Comparison of ENCODE assay signal across 9 cellular contexts in genomic region chr19:58556633-58557252, GRCh38. TPM values are rescaled to one million over a fixed set of nuclear protein-coding genes. Genes with fewer than 3 reads are reported as not detected.
DNase-seq lines count a peak whose midpoint lies in the region; ATAC-seq, FAIRE-seq and TF ChIP-seq lines count a peak whose summit lies in the region.
"Had no signal": no experiment of that assay in that cellular context is flagged by ENCODE, and none has a peak within 500 bp of the region (broad histone marks: within the 10 kb centered on the region; RNA-seq: fewer than 3 reads in every experiment).

No MANE protein-coding gene starts in this region.

- peak overlapping the region in 1 of 2 donors; percentile 12 for H3K27ac ChIP-seq in kidney (ENCODE audit: low read depth in 2 of 2, low read length in 2 of 2)
- peak overlapping the region; percentile 99 for H3K27ac ChIP-seq in suprapubic skin

- H3K4me1 ChIP-seq in kidney (ENCODE audit: control insufficient read depth in 1 of 2, insufficient read depth in 1 of 2, low read depth in 1 of 2, low read length in 2 of 2) (peaks cover 23 to 40% of the 10 kb centered on the region in 2 donors), suprapubic skin (peaks cover 66% of the 10 kb centered on the region)

- peak overlapping the region; percentile 81 to 99 for H3K9ac ChIP-seq in kidney (ENCODE audit: low read length in 2 of 2)

- TF ChIP-seq CTCF in kidney (IDR thresholded peaks at IDR 0.05; ENCODE audit: borderline replicate concordance, extremely low read depth, insufficient read depth) (no peak), suprapubic skin (IDR thresholded peaks at IDR 0.05) (no peak)

- TF ChIP-seq EP300 in suprapubic skin (IDR thresholded peaks at IDR 0.05) = no peak

- WGBS in suprapubic skin = 54% methylated on average over 10 of the region's 11 CpGs

- peak overlapping the region; percentile 97 for H3K27ac Mint-ChIP-seq in activated CD4-positive, alpha-beta T cell treated with anti-CD3 and anti-CD28 coated beads, Interleukin-2, amount 10 ng/mL, durations not matched to agents 24 days and 14 days
- H3K27ac Mint-ChIP-seq in activated naive CD4-positive, alpha-beta T cell treated with anti-CD3 and anti-CD28 coated beads, Interleukin-2, amount 50 U/mL, for 72 hours = peak overlapping the region; percentile 98 to 99

- ATAC-seq in activated naive CD4-positive, alpha-beta T cell treated with anti-CD3 and anti-CD28 coated beads, Interleukin-2, amount 50 U/mL, for 72 hours = no peak
- no peak for ATAC-seq in GM19397 (IDR thresholded peaks at IDR 0.05; ENCODE audit: unreplicated experiment)

- peaks cover 61% of the 10 kb centered on the region for H3K4me1 Mint-ChIP-seq in activated CD4-positive, alpha-beta T cell treated with anti-CD3 and anti-CD28 coated beads, Interleukin-2, amount 10 ng/mL, durations not matched to agents 24 days and 14 days

- H3K4me3 ChIP-seq in kidney (ENCODE audit: low read length in 2 of 2) (peak overlapping the region; percentile 91 to 93), suprapubic skin (peak overlapping the region; percentile 87)

- intact Hi-C loops in activated CD4-positive, alpha-beta T cell treated with anti-CD3 and anti-CD28 coated beads, Interleukin-2, amount 10 ng/mL, durations not matched to agents 24 days and 14 days (cut with micrococcal nuclease) = no loop called here
- intact Hi-C loops in kidney (cut with DNase I) = no loop called here

- FAIRE-seq in kidney (lab: Jason Lieb, UNC) = no peak

- H3K4me3 Mint-ChIP-seq in activated CD4-positive, alpha-beta T cell treated with anti-CD3 and anti-CD28 coated beads, Interleukin-2, amount 10 ng/mL, durations not matched to agents 24 days and 14 days = peak overlapping the region; percentile 96

- H3K9me3 ChIP-seq in kidney (ENCODE audit: control insufficient read depth in 1 of 2, low read length in 2 of 2) (no peaks in the 10 kb centered on the region), suprapubic skin (no peaks in the 10 kb centered on the region)

- no peaks in the 10 kb centered on the region for H3K27me3 ChIP-seq in suprapubic skin

- no peaks in the 10 kb centered on the region for H3K9me3 Mint-ChIP-seq in activated CD4-positive, alpha-beta T cell treated with anti-CD3 and anti-CD28 coated beads, Interleukin-2, amount 10 ng/mL, durations not matched to agents 24 days and 14 days
- no peaks in the 10 kb centered on the region for H3K9me3 Mint-ChIP-seq in activated naive CD4-positive, alpha-beta T cell treated with anti-CD3 and anti-CD28 coated beads, Interleukin-2, amount 50 U/mL, for 72 hours

- H3K36me3 ChIP-seq in kidney (ENCODE audit: control insufficient read depth in 1 of 2, insufficient read depth in 2 of 2, low read length in 2 of 2) (peaks cover 16 to 22% of the 10 kb centered on the region in 2 donors), suprapubic skin (peaks cover 25% of the 10 kb centered on the region)

- H3K36me3 Mint-ChIP-seq in activated CD4-positive, alpha-beta T cell treated with anti-CD3 and anti-CD28 coated beads, Interleukin-2, amount 10 ng/mL, durations not matched to agents 24 days and 14 days (ENCODE audit: low read depth) = peaks cover 63% of the 10 kb centered on the region
- H3K36me3 Mint-ChIP-seq in activated naive CD4-positive, alpha-beta T cell treated with anti-CD3 and anti-CD28 coated beads, Interleukin-2, amount 50 U/mL, for 72 hours = peaks cover 57 to 61% of the 10 kb centered on the region in 2 donors

- no peak for TF ChIP-seq POLR2A in suprapubic skin (IDR thresholded peaks at IDR 0.05)

- H3K27me3 Mint-ChIP-seq in activated CD4-positive, alpha-beta T cell treated with anti-CD3 and anti-CD28 coated beads, Interleukin-2, amount 10 ng/mL, durations not matched to agents 24 days and 14 days = no peaks in the 10 kb centered on the region

- DNase-seq in activated CD4-positive, alpha-beta T cell treated with anti-CD3 and anti-CD28 coated beads, Interleukin-2, amount 10 ng/mL, durations not matched to agents 24 days and 14 days = peak; percentile 68
- DNase-seq in activated CD4-positive, alpha-beta T cell treated with anti-CD3 and anti-CD28 coated beads, Interleukin-2, amount 50 U/mL, for 1 hour = no peak
- DNase-seq in activated naive CD4-positive, alpha-beta T cell treated with anti-CD3 and anti-CD28 coated beads, Interleukin-2, amount 50 U/mL, for 72 hours (ENCODE audit: low spot score in 2 of 2) = peak in 1 of 2 donors; percentile 54
- peak; percentile 37 for DNase-seq in kidney
- DNase-seq in suprapubic skin (ENCODE audit: low spot score in 2 of 2) = peak in 1 of 2 donors; percentile 62
- no peak for DNase-seq in HuH-7.5 (ENCODE audit: low spot score)
- DNase-seq in NCI-H1048 (lab: John Stamatoyannopoulos, UW) = no peak
- DNase-seq: C1 segment of cervical spinal cord had no signal

RNA-seq across cellular contexts. Expression of gene UBE2M, which starts 1.7 kb away (rescaled TPM):
- total RNA-seq in activated CD4-positive, alpha-beta T cell treated with anti-CD3 and anti-CD28 coated beads, Interleukin-2, amount 10 ng/mL, durations not matched to agents 24 days and 14 days = 161 and 175 TPM in 2 replicates
- total RNA-seq in activated naive CD4-positive, alpha-beta T cell treated with anti-CD3 and anti-CD28 coated beads, Interleukin-2, amount 50 U/mL, for 72 hours = 100 to 1,000 TPM; 121 to 123 TPM
- total RNA-seq in kidney (60.4 TPM), suprapubic skin (10 to 100 TPM; 16.4 to 31.5 (median 21.7) TPM)
- 98.0 TPM for polyA plus RNA-seq in kidney (ENCODE audit: insufficient read depth, low read depth, low replicate concordance)

RNA-seq across cellular contexts. Expression of gene CHMP2A, which starts 1.8 kb away (rescaled TPM):
- total RNA-seq in activated CD4-positive, alpha-beta T cell treated with anti-CD3 and anti-CD28 coated beads, Interleukin-2, amount 10 ng/mL, durations not matched to agents 24 days and 14 days = 108 and 114 TPM in 2 replicates
- 100 to 1,000 TPM; 112 to 114 TPM for total RNA-seq in activated naive CD4-positive, alpha-beta T cell treated with anti-CD3 and anti-CD28 coated beads, Interleukin-2, amount 50 U/mL, for 72 hours
- total RNA-seq in kidney (142 TPM), suprapubic skin (100 to 1,000 TPM in 3 of 4 donors, 10 to 100 TPM in 1; 96.1 to 120 (median 103) TPM)
- polyA plus RNA-seq in kidney (ENCODE audit: insufficient read depth, low read depth, low replicate concordance) = 294 TPM

RNA-seq across cellular contexts. Expression of gene TRIM28, which starts 12.9 kb away (rescaled TPM):
- total RNA-seq in activated CD4-positive, alpha-beta T cell treated with anti-CD3 and anti-CD28 coated beads, Interleukin-2, amount 10 ng/mL, durations not matched to agents 24 days and 14 days = 689 and 698 TPM in 2 replicates
- total RNA-seq in activated naive CD4-positive, alpha-beta T cell treated with anti-CD3 and anti-CD28 coated beads, Interleukin-2, amount 50 U/mL, for 72 hours = 100 to 1,000 TPM; 446 to 497 TPM
- 229 TPM for total RNA-seq in kidney
- polyA plus RNA-seq in kidney (ENCODE audit: insufficient read depth, low read depth, low replicate concordance) = 191 TPM
- 100 to 1,000 TPM; 334 to 395 (median 360) TPM for total RNA-seq in suprapubic skin

RNA-seq across cellular contexts. Expression of gene MZF1, which starts 16.4 kb away (rescaled TPM):
- total RNA-seq in activated CD4-positive, alpha-beta T cell treated with anti-CD3 and anti-CD28 coated beads, Interleukin-2, amount 10 ng/mL, durations not matched to agents 24 days and 14 days = 21.6 and 23.7 TPM in 2 replicates
- total RNA-seq in activated naive CD4-positive, alpha-beta T cell treated with anti-CD3 and anti-CD28 coated beads, Interleukin-2, amount 50 U/mL, for 72 hours = 10 to 100 TPM; 22.1 to 26.8 TPM
- 38.6 TPM for total RNA-seq in kidney
- 12.9 TPM for polyA plus RNA-seq in kidney (ENCODE audit: insufficient read depth, low read depth, low replicate concordance)
- 10 to 100 TPM; 29.0 to 53.2 (median 37.5) TPM for total RNA-seq in suprapubic skin

RNA-seq across cellular contexts. Expression of gene ZBTB45, which starts 37.1 kb away (rescaled TPM):
- 16.8 and 17.5 TPM in 2 replicates for total RNA-seq in activated CD4-positive, alpha-beta T cell treated with anti-CD3 and anti-CD28 coated beads, Interleukin-2, amount 10 ng/mL, durations not matched to agents 24 days and 14 days
- 10 to 100 TPM in 1 of 2 donors, 1 to 10 TPM in 1; 7.9 to 12.2 TPM for total RNA-seq in activated naive CD4-positive, alpha-beta T cell treated with anti-CD3 and anti-CD28 coated beads, Interleukin-2, amount 50 U/mL, for 72 hours
- total RNA-seq in kidney (16.9 TPM), suprapubic skin (10 to 100 TPM in 3 of 4 donors, 1 to 10 TPM in 1; 6.7 to 20.7 (median 15.8) TPM)
- 7.7 TPM for polyA plus RNA-seq in kidney (ENCODE audit: insufficient read depth, low read depth, low replicate concordance)

Comparison
In these comparisons a context has a peak if more than half of its experiments do, and no peak if none do; other contexts are left out.
1. DNase-seq: peak in activated CD4-positive, alpha-beta T cell treated with anti-CD3 and anti-CD28 coated beads, Interleukin-2, amount 10 ng/mL, durations not matched to agents 24 days and 14 days (single experiment) and kidney (single experiment); none in activated CD4-positive, alpha-beta T cell treated with anti-CD3 and anti-CD28 coated beads, Interleukin-2, amount 50 U/mL, for 1 hour (single experiment), HuH-7.5 (single experiment) and NCI-H1048 (single experiment).